8 cellular contexts compared by ENCODE assay signal in genomic region chr3:53114011-53114400, GRCh38. TPM values are rescaled to one million over a fixed set of nuclear protein-coding genes. Genes with fewer than 3 reads are reported as not detected.
DNase-seq lines count a peak whose midpoint lies in the region; ATAC-seq and TF ChIP-seq lines count a peak whose summit lies in the region.

No MANE protein-coding gene starts in this region.

- TF ChIP-seq POLR2A in ovary (IDR thresholded peaks at IDR 0.05) (peak; percentile 14), thyroid gland (IDR thresholded peaks at IDR 0.05) (no peak)

- peaks cover 3% of the 10 kb centered on the region; the same call in 1 of the 2 replicates for H3K4me1 ChIP-seq in SJSA1 (replicated peaks)
- peaks cover 2% of the 10 kb centered on the region for H3K4me1 ChIP-seq in ovary (ENCODE audit: insufficient read depth)
- peaks cover 4 to 24% of the 10 kb centered on the region in 2 donors for H3K4me1 ChIP-seq in thyroid gland

- POLR2A ChIA-PET in BJ (lab: Charles Lee) = no interaction called here

- H3K4me3 ChIP-seq in BJ (ENCODE audit: low read depth, low read length) = no peak overlapping the region
- no peak overlapping the region for H3K4me3 ChIP-seq in LNCaP clone FGC (ENCODE audit: low read depth, low read length)
- H3K4me3 ChIP-seq in SJSA1 = no peak overlapping the region
- H3K4me3 ChIP-seq in ovary = no peak overlapping the region
- H3K4me3 ChIP-seq in thyroid gland (replicated peaks in 1 of 3) = no peak overlapping the region

- H3K27ac ChIP-seq in SJSA1 (no peak overlapping the region), ovary (peak overlapping the region in 1 of 2 donors; percentile 54), thyroid gland (peak overlapping the region; percentile 51 to 85 (median 59))

- DNase-seq in BJ (ENCODE audit: low read depth) (no peak), LNCaP clone FGC (ENCODE audit: low read depth) (no peak), SJSA1 (ENCODE audit: low read depth in 1 of 2, low spot score in 2 of 2) (peak; percentile 62 to 71), globus pallidus (ENCODE audit: low spot score) (peak; percentile 77), ovary (peak; percentile 75 to 88 (median 83)), thyroid gland (peak; percentile 83 to 86)
- peak; percentile 32 to 66 (median 52) for DNase-seq in activated naive CD4-positive, alpha-beta T cell (lab: John Stamatoyannopoulos, UW)

- no peaks in the 10 kb centered on the region for H3K27me3 ChIP-seq in BJ (ENCODE audit: control insufficient read depth, insufficient read depth, low read length)
- H3K27me3 ChIP-seq in SJSA1 (replicated peaks) = no peaks in the 10 kb centered on the region
- H3K27me3 ChIP-seq in ovary = no peaks in the 10 kb centered on the region
- H3K27me3 ChIP-seq in thyroid gland = no peaks in the 10 kb centered on the region

- CTCF ChIA-PET in BJ (lab: Yijun Ruan, JAX) = interaction anchor here (0.6 to 5.5 kb wide), 26 partner anchors 9 to 370 kb away, joined by 3 to 89 read pairs (median 4); partner anchors contain the start of genes PRKCD and RFT1

- no peaks in the 10 kb centered on the region for H3K9me3 ChIP-seq in SJSA1 (replicated peaks)
- no peaks in the 10 kb centered on the region for H3K9me3 ChIP-seq in ovary
- no peaks in the 10 kb centered on the region for H3K9me3 ChIP-seq in thyroid gland

- WGBS in ovary, 3 donors = 6 to 12% (median 8%) methylated on average over 5 of the region's 5 CpGs
- WGBS in thyroid gland, 2 donors = 8 to 12% methylated on average over 5 of the region's 5 CpGs

- H3K36me3 ChIP-seq in BJ (ENCODE audit: control insufficient read depth, insufficient read depth, low read length) (peaks cover 7% of the 10 kb centered on the region), SJSA1 (peaks cover 53% of the 10 kb centered on the region), ovary (no peaks in the 10 kb centered on the region), thyroid gland (peaks cover 17 to 25% of the 10 kb centered on the region in 2 donors)

- TF ChIP-seq EP300 in ovary (IDR thresholded peaks at IDR 0.05) = no peak

- intact Hi-C loops in ovary (cut with DNase I) = loop anchor here (2.0 to 5.0 kb wide), 2 partner anchors 78 to 81 kb away; no protein-coding TSS in a partner anchor
- intact Hi-C loops in thyroid gland (cut with DNase I) = loop anchor here (2.0 kb wide), 1 partner anchor 85 kb away; no protein-coding TSS in a partner anchor

- TF ChIP-seq CTCF in BJ (IDR thresholded peaks at IDR 0.05; ENCODE audit: insufficient read depth, low read depth, low read length) (peak; percentile 93), LNCaP clone FGC (IDR thresholded peaks at IDR 0.05; ENCODE audit: control insufficient read depth, extremely low read depth, insufficient read depth) (peak; percentile 93), ovary (IDR thresholded peaks at IDR 0.05) (peak; percentile 70 to 92 (median 90)), thyroid gland (IDR thresholded peaks at IDR 0.05) (peak; percentile 86 to 98 (median 92))

- peak; percentile 81 for ATAC-seq in GM19395 (IDR thresholded peaks at IDR 0.05; ENCODE audit: unreplicated experiment)

RNA-seq across cellular contexts. Expression of gene RFT1, which starts 16.2 kb away (rescaled TPM):
- polyA plus RNA-seq in BJ (2011; rRNA removed) (27.9 and 33.5 TPM in 2 replicates), ovary (10 to 100 TPM in 1 of 2 donors, 1 to 10 TPM in 1; 8.3 to 20.8 TPM)
- polyA minus RNA-seq in BJ (2011; rRNA and poly(A)+ RNA removed) = 38.3 and 50.3 TPM in 2 replicates
- 12.9 and 18.0 TPM in 2 replicates for total RNA-seq in SJSA1 (2014; rRNA removed; shearing (Covaris generic))
- total RNA-seq in ovary (10 to 100 TPM in 6 of 7 donors, 1 to 10 TPM in 1; 8.9 to 23.6 (median 17.8) TPM), thyroid gland (10 to 100 TPM; 14.4 to 17.7 (median 16.2) TPM)

RNA-seq across cellular contexts. Expression of gene PRKCD, which starts 47.0 kb away (rescaled TPM):
- 24.2 and 33.5 TPM in 2 replicates for polyA plus RNA-seq in BJ (2011; rRNA removed)
- polyA minus RNA-seq in BJ (2011; rRNA and poly(A)+ RNA removed) = 19.0 and 23.6 TPM in 2 replicates
- 0.03 and 1.00 TPM in 2 replicates for total RNA-seq in SJSA1 (2014; rRNA removed; shearing (Covaris generic))
- 10 to 100 TPM in 6 of 7 donors, 1 to 10 TPM in 1; 6.6 to 19.7 (median 15.2) TPM for total RNA-seq in ovary
- 10 to 100 TPM in 1 of 2 donors, 1 to 10 TPM in 1; 9.6 to 22.2 TPM for polyA plus RNA-seq in ovary
- total RNA-seq in thyroid gland = 100 to 1,000 TPM in 1 of 4 donors, 10 to 100 TPM in 3; 32.0 to 154 (median 71.4) TPM

Comparison
In these comparisons a context has a peak if more than half of its experiments do, and no peak if none do; other contexts are left out.
1. DNase-seq: peak in SJSA1 (2 of 2), activated naive CD4-positive, alpha-beta T cell (4 of 4), globus pallidus (single experiment), ovary (5 of 5) and thyroid gland (2 of 2); none in BJ (single experiment) and LNCaP clone FGC (single experiment).
2. Peak in every context shown above with its lines, with median percentiles within 50 percentile points of each other: CTCF ChIP-seq.